In genomic region chr12:120580787-120581723, GRCh38 we compare ENCODE assay signal across 8 cellular contexts. TPM values are rescaled to one million over a fixed set of nuclear protein-coding genes. Genes with fewer than 3 reads are reported as not detected.
DNase-seq lines count a peak whose midpoint lies in the region; ATAC-seq and TF ChIP-seq lines count a peak whose summit lies in the region.

Gene POP5, minus strand, starts transcription at chr12:120581402. Its CDS starts 40 bp downstream, at chr12:120581362.

- TF ChIP-seq CTCF in Panc1 (IDR thresholded peaks at IDR 0.05) = no peak

- intact Hi-C loops in Panc1 (cut with micrococcal nuclease; ENCODE audit: unreplicated experiment) = loop anchor here (5.0 kb wide), 1 partner anchor 391 kb away; no protein-coding TSS in a partner anchor

- 0 to 1% methylated on average over 56 of the region's 56 CpGs for WGBS in esophagus, 2 donors

- H3K27me3 ChIP-seq in Panc1 (ENCODE audit: control insufficient read depth, insufficient read depth, low read length) (no peaks in the 10 kb centered on the region), esophagus (ENCODE audit: control insufficient read depth in 1 of 2, insufficient read depth in 2 of 2, low read length in 2 of 2) (no peaks in the 10 kb centered on the region), mucosa of stomach (ENCODE audit: control insufficient read depth, insufficient read depth, low read length) (no peaks in the 10 kb centered on the region)

- TSS peak; percentile 92 for BruUV-seq in Panc1 (replicated peaks; lab: Mats Ljungman, UMichigan)

- in situ Hi-C loops in Panc1 (cut with HindIII; ENCODE audit: low pct_unique_long_range_greater_than_20kb, low sequenced_read_pairs) = no loop called here

- H3K4me3 ChIP-seq in Panc1 (ENCODE audit: low read depth in 2 of 2, low read length in 2 of 2) (peak within 1 kb of the TSS; percentile 90 to 94), esophagus (ENCODE audit: low read depth in 1 of 2, low read length in 2 of 2) (peak within 1 kb of the TSS; percentile 86 to 91), mucosa of stomach (ENCODE audit: low read length) (peak within 1 kb of the TSS; percentile 85)

- POLR2A ChIA-PET in Panc1 (lab: Charles Lee) = interaction anchor here (0.7 kb wide), 1 partner anchor 61 kb away, joined by 3 read pairs; no protein-coding TSS in a partner anchor

- CTCF ChIA-PET in Panc1 (lab: Charles Lee) = interaction anchor here (0.6 to 3.3 kb wide), 7 partner anchors 12 to 273 kb away, joined by 3 to 23 read pairs (median 5); no protein-coding TSS in a partner anchor

- peaks cover 35% of the 10 kb centered on the region for H3K4me1 Mint-ChIP-seq in activated T-cell treated with anti-CD3 and anti-CD28 coated beads, Interleukin-2, amount 50 U/mL, for 4 hours (ENCODE audit: low read depth)

- H3K36me3 ChIP-seq in Panc1 (ENCODE audit: control insufficient read depth, insufficient read depth, low read length) (peaks cover 14% of the 10 kb centered on the region), esophagus (ENCODE audit: control insufficient read depth in 2 of 2, insufficient read depth in 2 of 2, low read length in 1 of 2) (peaks cover 4 to 17% of the 10 kb centered on the region in 2 donors), mucosa of stomach (ENCODE audit: control insufficient read depth, insufficient read depth, low read length) (peaks cover 8% of the 10 kb centered on the region)

- H3K27me3 Mint-ChIP-seq in activated T-cell treated with anti-CD3 and anti-CD28 coated beads, Interleukin-2, amount 50 U/mL, for 4 hours (ENCODE audit: low read depth) = peaks cover 6% of the 10 kb centered on the region

- no peaks in the 10 kb centered on the region for H3K9me3 ChIP-seq in Panc1 (ENCODE audit: control insufficient read depth, insufficient read depth, low read depth, low read length)
- no peaks in the 10 kb centered on the region for H3K9me3 ChIP-seq in esophagus (ENCODE audit: control insufficient read depth in 2 of 2, insufficient read depth in 1 of 2, low read depth in 1 of 2, low read length in 1 of 2)
- no peaks in the 10 kb centered on the region for H3K9me3 ChIP-seq in mucosa of stomach (ENCODE audit: control insufficient read depth, low read length)

- peak within 1 kb of the TSS; percentile 90 for H3K27ac ChIP-seq in Panc1 (ENCODE audit: low read length)
- peak within 1 kb of the TSS; percentile 67 to 85 for H3K27ac ChIP-seq in esophagus (ENCODE audit: low read depth in 2 of 2, low read length in 1 of 2)

- peak; percentile 100 for DNase-seq in DMS53 (lab: John Stamatoyannopoulos, UW)
- DNase-seq in KG1 (lab: John Stamatoyannopoulos, UW) = peak; percentile 98
- DNase-seq in Panc1 (ENCODE audit: low read depth, low spot score) = peak; percentile 86
- peak; percentile 88 for DNase-seq in activated T-cell treated with anti-CD3 and anti-CD28 coated beads, Interleukin-2, amount 50 U/mL, for 4 hours
- peak; percentile 86 to 87 for DNase-seq in stimulated activated CD8-positive, alpha-beta memory T cell treated with anti-CD3 and anti-CD28 coated beads, Interleukin-7, amount 100 ng/mL, for 1 hour (ENCODE audit: low read depth in 2 of 2)

- peak; percentile 90 for ATAC-seq in GM21723 (IDR thresholded peaks at IDR 0.05; ENCODE audit: unreplicated experiment)
- peak; percentile 96 for ATAC-seq in Panc1
- peak; percentile 95 to 96 for ATAC-seq in activated T-cell treated with anti-CD3 and anti-CD28 coated beads, Interleukin-2, amount 50 U/mL, for 4 hours

- peaks cover 14% of the 10 kb centered on the region; the same call in 1 of the 2 replicates for H3K4me1 ChIP-seq in Panc1 (ENCODE audit: control insufficient read depth, insufficient read depth, low read length)
- H3K4me1 ChIP-seq in esophagus (ENCODE audit: control insufficient read depth in 2 of 2, insufficient read depth in 2 of 2, low read length in 1 of 2) = no peaks in the 10 kb centered on the region
- H3K4me1 ChIP-seq in mucosa of stomach (ENCODE audit: control insufficient read depth, insufficient read depth, low read length) = peaks cover 21% of the 10 kb centered on the region

- H3K9ac ChIP-seq in mucosa of stomach (ENCODE audit: low read length) = peak within 1 kb of the TSS; percentile 87

- H3K36me3 Mint-ChIP-seq in activated T-cell treated with anti-CD3 and anti-CD28 coated beads, Interleukin-2, amount 50 U/mL, for 4 hours (ENCODE audit: insufficient read depth) = peaks cover 14% of the 10 kb centered on the region

- H3K4me3 Mint-ChIP-seq in activated T-cell treated with anti-CD3 and anti-CD28 coated beads, Interleukin-2, amount 50 U/mL, for 4 hours = peak within 1 kb of the TSS; percentile 98

- H3K9me3 Mint-ChIP-seq in activated T-cell treated with anti-CD3 and anti-CD28 coated beads, Interleukin-2, amount 50 U/mL, for 4 hours = no peaks in the 10 kb centered on the region

RNA-seq across cellular contexts. Expression of gene POP5, which starts in this region (rescaled TPM):
- total RNA-seq in Panc1 (2021; ENCODE audit: unreplicated experiment) = 43.7 TPM
- 36.9 TPM for polyA plus RNA-seq in Panc1 (2012; ENCODE audit: insufficient read length)
- 10 to 100 TPM; 81.6 to 93.0 (median 92.6) TPM for total RNA-seq in activated T-cell treated with anti-CD3 and anti-CD28 coated beads, Interleukin-2, amount 50 U/mL, for 4 hours
- 10 to 100 TPM; 35.8 to 38.8 TPM for polyA plus RNA-seq in esophagus

Comparison
In these comparisons a context has a peak if more than half of its experiments do, and no peak if none do; other contexts are left out.
1. Peak in every context shown above with its lines: DNase-seq, ATAC-seq, H3K4me3 ChIP-seq and H3K27ac ChIP-seq.